ENCODE assay signal across 8 cellular contexts in the genomic region with DNA sequence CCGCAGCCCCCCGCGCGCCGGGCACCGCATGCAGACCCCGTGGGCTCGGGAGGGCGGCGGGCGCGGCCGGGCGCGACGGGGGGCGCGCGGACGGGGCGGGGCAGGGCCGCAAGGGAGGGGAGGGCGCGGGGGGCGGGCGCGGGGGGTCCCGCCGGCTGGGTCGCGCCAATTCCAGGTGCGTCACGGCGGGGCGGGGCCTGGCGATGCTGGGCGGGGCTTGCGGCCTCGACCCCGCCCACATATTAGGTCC. TPM values are rescaled to one million over a fixed set of nuclear protein-coding genes. Genes with fewer than 3 reads are reported as not detected.
DNase-seq lines count a peak whose midpoint lies in the region; ATAC-seq, FAIRE-seq and TF ChIP-seq lines count a peak whose summit lies in the region.

No MANE protein-coding gene starts in this region.

- no peak overlapping the region for H2AFZ ChIP-seq in keratinocyte (ENCODE audit: control insufficient read depth, low read length)

- H3K9ac ChIP-seq in keratinocyte (ENCODE audit: control insufficient read depth, extremely low read depth, insufficient read depth, low read length), result peak overlapping the region; percentile 89

- intact Hi-C loops in activated naive CD4-positive, alpha-beta T cell treated with anti-CD3 and anti-CD28 coated beads for 36 hours (cut with micrococcal nuclease), result loop anchor here (1.0 to 5.0 kb wide), 6 partner anchors 32 to 1135 kb away; partner anchors contain the start of genes D2HGDH, FARP2, MTERF4 and RNPEPL1

- peaks cover 6% of the 10 kb centered on the region for H3K9me3 Mint-ChIP-seq in activated naive CD4-positive, alpha-beta T cell treated with anti-CD3 and anti-CD28 coated beads for 36 hours
- peaks cover 6% of the 10 kb centered on the region for H3K9me3 Mint-ChIP-seq in type B pancreatic cell

- H3K36me3 ChIP-seq in MG63, result peaks cover 24% of the 10 kb centered on the region
- peaks cover 4 to 12% of the 10 kb centered on the region in 2 experiments for H3K36me3 ChIP-seq in keratinocyte (ENCODE audit: control insufficient read depth in 2 of 2, extremely low read depth in 1 of 2, insufficient read depth in 2 of 2, low read length in 2 of 2)

- no peak overlapping the region for H3K27ac ChIP-seq in keratinocyte (ENCODE audit: control insufficient read depth, insufficient read depth, low read length)

- peaks cover 27% of the 10 kb centered on the region for H3K36me3 Mint-ChIP-seq in activated naive CD4-positive, alpha-beta T cell treated with anti-CD3 and anti-CD28 coated beads for 36 hours (ENCODE audit: low read depth)
- peaks cover 17% of the 10 kb centered on the region for H3K36me3 Mint-ChIP-seq in type B pancreatic cell

- no peak for FAIRE-seq in keratinocyte (lab: Jason Lieb, UNC)

- peak; percentile 21 for DNase-seq in CMK (ENCODE audit: low read depth)
- no peak for DNase-seq in MG63
- peak; percentile 82 for DNase-seq in activated naive CD4-positive, alpha-beta T cell treated with anti-CD3 and anti-CD28 coated beads for 36 hours
- no peak for DNase-seq in keratinocyte (ENCODE audit: low read depth, low spot score)
- DNase-seq in stimulated activated CD8-positive, alpha-beta memory T cell treated with anti-CD3 and anti-CD28 coated beads, Interleukin-12 subunit alpha, Interleukin-12 subunit beta, amount 100 ng/mL, for 1 hour (ENCODE audit: low read depth), result peak; percentile 75
- no peak for DNase-seq in type B pancreatic cell (ENCODE audit: extremely low spot score, unreplicated experiment)

- H3K27ac Mint-ChIP-seq in activated naive CD4-positive, alpha-beta T cell treated with anti-CD3 and anti-CD28 coated beads for 36 hours, result no peak overlapping the region
- H3K27ac Mint-ChIP-seq in type B pancreatic cell, result no peak overlapping the region

- ATAC-seq in HG03457 (IDR thresholded peaks at IDR 0.05; ENCODE audit: unreplicated experiment) (no peak), HG02623 (IDR thresholded peaks at IDR 0.05; ENCODE audit: unreplicated experiment) (no peak)

- H3K4me1 ChIP-seq in keratinocyte (ENCODE audit: control insufficient read depth, extremely low read depth, insufficient read depth, low read length), result no peaks in the 10 kb centered on the region

- H3K27me3 ChIP-seq in MG63 (no peaks in the 10 kb centered on the region), keratinocyte (ENCODE audit: control insufficient read depth, extremely low read depth, insufficient read depth, low read length) (no peaks in the 10 kb centered on the region)

- H4K20me1 ChIP-seq in keratinocyte (ENCODE audit: control insufficient read depth, extremely low read depth, insufficient read depth, low read length), result no peaks in the 10 kb centered on the region

- CTCF ChIA-PET in activated naive CD4-positive, alpha-beta T cell treated with anti-CD3 and anti-CD28 coated beads for 36 hours (lab: Charles Lee), result interaction anchor here (0.6 to 3.2 kb wide), 7 partner anchors 13 to 344 kb away, joined by 3 to 17 read pairs (median 8); partner anchors contain the start of genes D2HGDH and DTYMK

- no peaks in the 10 kb centered on the region for H3K27me3 Mint-ChIP-seq in activated naive CD4-positive, alpha-beta T cell treated with anti-CD3 and anti-CD28 coated beads for 36 hours (ENCODE audit: low read depth)
- H3K27me3 Mint-ChIP-seq in type B pancreatic cell, result no peaks in the 10 kb centered on the region

- peaks cover 9% of the 10 kb centered on the region for H3K79me2 ChIP-seq in keratinocyte (ENCODE audit: control insufficient read depth, insufficient read depth, low read length)

- H3K9me3 ChIP-seq in MG63, result peaks cover 5% of the 10 kb centered on the region; the same call in 1 of the 2 replicates
- no peaks in the 10 kb centered on the region for H3K9me3 ChIP-seq in keratinocyte (ENCODE audit: control insufficient read depth, low read depth, low read length)

- TF ChIP-seq CTCF in keratinocyte (optimal IDR thresholded peaks at IDR 0.05 in 1 of 3, IDR thresholded peaks at IDR 0.05 in 1 of 3, conservative IDR thresholded peaks at IDR 0.05 in 1 of 3; ENCODE audit: extremely low read depth in 1 of 3, insufficient read depth in 2 of 3, low read length in 3 of 3), result no peak
- TF ChIP-seq CTCF in type B pancreatic cell (conservative IDR thresholded peaks at IDR 0.05), result no peak

- H3K4me2 ChIP-seq in keratinocyte (ENCODE audit: control insufficient read depth, extremely low read depth, insufficient read depth, low read depth, low read length), result no peak overlapping the region

- dilution Hi-C loops in keratinocyte (cut with MboI; ENCODE audit: extremely low pct_ligation_motif_present, low sequenced_read_pairs), result no loop called here

- peaks cover 24% of the 10 kb centered on the region for H3K4me1 Mint-ChIP-seq in activated naive CD4-positive, alpha-beta T cell treated with anti-CD3 and anti-CD28 coated beads for 36 hours (ENCODE audit: low read depth)
- peaks cover 12% of the 10 kb centered on the region for H3K4me1 Mint-ChIP-seq in type B pancreatic cell (ENCODE audit: unreplicated experiment)

- H3K4me3 ChIP-seq in MG63, result peak overlapping the region; percentile 80
- peak overlapping the region in 2 of 3 experiments; percentile 85 for H3K4me3 ChIP-seq in keratinocyte (ENCODE audit: control insufficient read depth in 2 of 3, extremely low read depth in 1 of 3, insufficient read depth in 2 of 3, low read depth in 1 of 3, low read length in 3 of 3)

- no peaks in the 10 kb centered on the region for H3K9me1 ChIP-seq in keratinocyte (ENCODE audit: control insufficient read depth, extremely low read depth, insufficient read depth, low read length)

- H3K4me3 Mint-ChIP-seq in activated naive CD4-positive, alpha-beta T cell treated with anti-CD3 and anti-CD28 coated beads for 36 hours, result peak overlapping the region; percentile 82
- no peak overlapping the region for H3K4me3 Mint-ChIP-seq in type B pancreatic cell

RNA-seq across cellular contexts. Expression of gene ING5, which starts 0.2 kb away (rescaled TPM):
- total RNA-seq in MG63 (2014; rRNA removed; shearing (Covaris generic); ENCODE audit: low replicate concordance), result 10.3 and 45.2 TPM in 2 replicates
- 10 to 100 TPM; 41.0 to 43.8 TPM for total RNA-seq in activated naive CD4-positive, alpha-beta T cell treated with anti-CD3 and anti-CD28 coated beads for 36 hours
- polyA plus RNA-seq in keratinocyte, result 17.3 to 21.1 TPM (median 19.1 TPM) in 3 replicates
- polyA plus RNA-seq in keratinocyte (2011; ENCODE audit: low read depth), result 22.5 TPM
- polyA plus RNA-seq in keratinocyte (2011; cell fraction: cytosol; rRNA removed), result 11.5 and 12.4 TPM in 2 replicates
- polyA plus RNA-seq in keratinocyte (2011; cell fraction: nucleus; rRNA removed), result 51.0 and 60.7 TPM in 2 replicates
- polyA plus RNA-seq in keratinocyte (2012; ENCODE audit: low replicate concordance), result 13.0 and 15.6 TPM in 2 replicates
- polyA minus RNA-seq in keratinocyte, result 20.9 to 25.1 TPM (median 22.4 TPM) in 3 replicates
- polyA minus RNA-seq in keratinocyte (2011; cell fraction: cytosol; rRNA and poly(A)+ RNA removed), result 7.1 TPM
- polyA minus RNA-seq in keratinocyte (2011; cell fraction: nucleus; rRNA and poly(A)+ RNA removed), result 7.8 and 11.6 TPM in 2 replicates
- 37.6 and 48.8 TPM in 2 replicates for total RNA-seq in type B pancreatic cell (ENCODE audit: low replicate concordance)

RNA-seq across cellular contexts. Expression of gene DTYMK, which starts 15.5 kb away (rescaled TPM):
- 48.4 and 87.7 TPM in 2 replicates for total RNA-seq in MG63 (2014; rRNA removed; shearing (Covaris generic); ENCODE audit: low replicate concordance)
- 10 to 100 TPM; 88.0 to 93.8 TPM for total RNA-seq in activated naive CD4-positive, alpha-beta T cell treated with anti-CD3 and anti-CD28 coated beads for 36 hours
- 19.4 to 32.1 TPM (median 31.6 TPM) in 3 replicates for polyA plus RNA-seq in keratinocyte
- 25.3 TPM for polyA plus RNA-seq in keratinocyte (2011; ENCODE audit: low read depth)
- 16.7 and 23.1 TPM in 2 replicates for polyA plus RNA-seq in keratinocyte (2011; cell fraction: cytosol; rRNA removed)
- 15.3 and 18.7 TPM in 2 replicates for polyA plus RNA-seq in keratinocyte (2011; cell fraction: nucleus; rRNA removed)
- polyA plus RNA-seq in keratinocyte (2012; ENCODE audit: low replicate concordance), result 13.2 and 32.3 TPM in 2 replicates
- polyA minus RNA-seq in keratinocyte, result 8.7 to 24.7 TPM (median 11.0 TPM) in 3 replicates
- 12.5 TPM for polyA minus RNA-seq in keratinocyte (2011; cell fraction: cytosol; rRNA and poly(A)+ RNA removed)
- 5.5 and 6.1 TPM in 2 replicates for polyA minus RNA-seq in keratinocyte (2011; cell fraction: nucleus; rRNA and poly(A)+ RNA removed)
- total RNA-seq in type B pancreatic cell (ENCODE audit: low replicate concordance), result 32.7 and 66.7 TPM in 2 replicates

RNA-seq across cellular contexts. Expression of gene D2HGDH, which starts 32.4 kb away (rescaled TPM):
- 18.7 and 28.1 TPM in 2 replicates for total RNA-seq in MG63 (2014; rRNA removed; shearing (Covaris generic); ENCODE audit: low replicate concordance)
- total RNA-seq in activated naive CD4-positive, alpha-beta T cell treated with anti-CD3 and anti-CD28 coated beads for 36 hours, result 10 to 100 TPM; 19.4 to 23.1 TPM
- polyA plus RNA-seq in keratinocyte, result 5.4 to 10.8 TPM (median 5.8 TPM) in 3 replicates
- polyA plus RNA-seq in keratinocyte (2011; ENCODE audit: low read depth), result 5.2 TPM
- 1.8 and 3.6 TPM in 2 replicates for polyA plus RNA-seq in keratinocyte (2011; cell fraction: cytosol; rRNA removed)
- 36.2 and 50.0 TPM in 2 replicates for polyA plus RNA-seq in keratinocyte (2011; cell fraction: nucleus; rRNA removed)
- polyA plus RNA-seq in keratinocyte (2012; ENCODE audit: low replicate concordance), result 9.2 and 12.3 TPM in 2 replicates
- polyA minus RNA-seq in keratinocyte, result 5.4 to 14.3 TPM (median 9.4 TPM) in 3 replicates
- 7.3 TPM for polyA minus RNA-seq in keratinocyte (2011; cell fraction: cytosol; rRNA and poly(A)+ RNA removed)
- 10.9 and 11.3 TPM in 2 replicates for polyA minus RNA-seq in keratinocyte (2011; cell fraction: nucleus; rRNA and poly(A)+ RNA removed)
- total RNA-seq in type B pancreatic cell (ENCODE audit: low replicate concordance), result 17.3 and 36.0 TPM in 2 replicates

Comparison
In these comparisons a context has a peak if more than half of its experiments do, and no peak if none do; other contexts are left out.
1. DNase-seq: peak in CMK (single experiment), activated naive CD4-positive, alpha-beta T cell treated with anti-CD3 and anti-CD28 coated beads for 36 hours (single experiment) and stimulated activated CD8-positive, alpha-beta memory T cell treated with anti-CD3 and anti-CD28 coated beads, Interleukin-12 subunit alpha, Interleukin-12 subunit beta, amount 100 ng/mL, for 1 hour (single experiment); none in MG63 (single experiment), keratinocyte (single experiment) and type B pancreatic cell (single experiment).